In the genomic region with DNA sequence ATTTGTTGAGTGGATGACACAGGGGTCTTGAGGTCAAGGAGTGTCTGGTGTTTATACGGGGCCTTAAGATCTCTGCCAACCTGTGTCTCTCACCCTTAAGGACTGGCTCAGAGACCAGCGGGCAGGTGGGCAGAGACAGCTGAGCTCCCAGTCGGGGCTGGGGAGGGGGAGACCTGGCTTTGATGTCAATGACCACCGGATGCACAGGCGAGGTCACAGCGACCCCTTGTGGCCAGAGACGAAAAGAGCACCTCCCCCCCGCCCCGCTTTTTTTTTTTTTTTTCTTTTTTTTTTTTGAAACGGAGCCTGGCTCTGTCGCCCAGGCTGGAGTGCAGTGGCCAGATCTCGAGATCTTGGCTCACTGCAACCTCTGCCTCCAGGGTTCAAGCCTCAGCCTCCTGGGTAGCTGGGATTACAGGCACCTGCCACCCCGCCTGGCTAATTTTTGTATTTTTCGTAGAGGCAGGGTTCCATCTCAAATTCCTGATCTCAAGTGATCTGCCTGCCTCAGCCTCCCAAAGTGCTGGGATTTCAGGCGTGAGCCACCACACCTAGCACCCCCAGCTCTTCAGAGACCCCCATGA, we compare ENCODE assay signal across 9 cellular contexts. TPM values are rescaled to one million over a fixed set of nuclear protein-coding genes. Genes with fewer than 3 reads are reported as not detected.
DNase-seq lines count a peak whose midpoint lies in the region; ATAC-seq and TF ChIP-seq lines count a peak whose summit lies in the region.
"Had no signal": no experiment of that assay in that cellular context is flagged by ENCODE, and none has a peak within 500 bp of the region (broad histone marks: within the 10 kb centered on the region; RNA-seq: fewer than 3 reads in every experiment).

No MANE protein-coding gene starts in this region.

- H3K4me2 ChIP-seq in HCT116 (ENCODE audit: low read length), result no peak overlapping the region

- BruUV-seq in Calu3 (replicated peaks; lab: Mats Ljungman, UMichigan) (no TSS peak), HCT116 (replicated peaks; lab: Mats Ljungman, UMichigan) (no TSS peak)

- CTCF ChIA-PET in Calu3 (lab: Charles Lee), result interaction anchor here (0.6 to 3.6 kb wide), 9 partner anchors 69 to 506 kb away, joined by 3 to 32 read pairs (median 4); partner anchors contain the start of gene KLK10
- CTCF ChIA-PET in HCT116 (lab: Charles Lee), result interaction anchor here (1.2 to 6.3 kb wide), 2 partner anchors 75 to 173 kb away, joined by 4 to 140 read pairs; partner anchors contain the start of gene KLK10

- peaks cover 2 to 13% of the 10 kb centered on the region in 2 experiments; a peak in 2 of 4 replicates for H3K4me1 ChIP-seq in HCT116 (ENCODE audit: control insufficient read depth in 1 of 2, insufficient read depth in 2 of 2, low read length in 2 of 2)

- RAD21 ChIA-PET in HCT116 (lab: Charles Lee; ENCODE audit: low non-redundant PET in 1 of 2, low total read pairs in 2 of 2, uncharacterized antibody in 2 of 2, unreplicated experiment in 2 of 2), result no interaction called here

- peaks cover 46% of the 10 kb centered on the region for H3K4me1 Mint-ChIP-seq in Calu3 (ENCODE audit: low read depth, unreplicated experiment)

- intact Hi-C loops in Calu3 (cut with micrococcal nuclease; ENCODE audit: unreplicated experiment), result loop anchor here (5.0 kb wide), 2 partner anchors 187 to 292 kb away; no protein-coding TSS in a partner anchor
- intact Hi-C loops in HCT116 (cut with micrococcal nuclease), result loop anchor here (1.0 to 10.0 kb wide), 4 partner anchors 73 to 730 kb away; partner anchors contain the start of genes ACP4 and NAPSA

- no peaks in the 10 kb centered on the region for H3K79me2 ChIP-seq in HCT116 (ENCODE audit: insufficient read depth, low read length)

- DNase-seq in Calu3 (peak; percentile 56), HCT116 (ENCODE audit: low read depth, low spot score) (no peak), fibroblast of pulmonary artery (ENCODE audit: low read depth) (peak; percentile 12), Ammon's horn (ENCODE audit: low spot score) (no peak), NCI-H2081 (lab: John Stamatoyannopoulos, UW) (no peak)
- peak; percentile 45 for DNase-seq in stimulated activated CD4-positive, alpha-beta T cell treated with anti-CD3 and anti-CD28 coated beads, Interleukin-15, amount 100 ng/mL, for 24 hours

- H4K20me1 ChIP-seq in HCT116 (ENCODE audit: insufficient read depth), result no peaks in the 10 kb centered on the region

- peak overlapping the region; percentile 27 for H3K27ac Mint-ChIP-seq in Calu3 (ENCODE audit: unreplicated experiment)

- TF ChIP-seq CTCF in Calu3 (IDR thresholded peaks at IDR 0.05; ENCODE audit: unreplicated experiment) (peak; percentile 95), HCT116 (IDR thresholded peaks at IDR 0.05 in 2 of 3, conservative IDR thresholded peaks at IDR 0.05 in 1 of 3; ENCODE audit: borderline replicate concordance in 1 of 3, insufficient read depth in 1 of 3, low read depth in 2 of 3, low read length in 2 of 3) (peak; percentile 62 to 82 (median 69); a peak in 5 of 6 replicates), WI38 (IDR thresholded peaks at IDR 0.05; ENCODE audit: low read depth, low read length) (peak; percentile 57), fibroblast of pulmonary artery (IDR thresholded peaks at IDR 0.05; ENCODE audit: low read length, missing control alignments) (peak; percentile 56)

- peaks cover 38% of the 10 kb centered on the region for H3K36me3 Mint-ChIP-seq in Calu3 (ENCODE audit: insufficient read depth, unreplicated experiment)

- H3K9me3 Mint-ChIP-seq in Calu3 (ENCODE audit: low read depth, unreplicated experiment), result no peaks in the 10 kb centered on the region

- no peaks in the 10 kb centered on the region; a peak in 1 of 4 replicates for H3K36me3 ChIP-seq in HCT116 (ENCODE audit: control insufficient read depth in 1 of 2, insufficient read depth in 2 of 2, low read length in 2 of 2)

- no peak overlapping the region for H3K4me3 Mint-ChIP-seq in Calu3 (ENCODE audit: low read depth, unreplicated experiment)

- peak; percentile 83 for TF ChIP-seq RAD21 in HCT116 (IDR thresholded peaks at IDR 0.05; ENCODE audit: low read depth)

- no peak overlapping the region for H2AFZ ChIP-seq in HCT116 (ENCODE audit: low read depth, low read length, poor library complexity, severe bottlenecking)

- POLR2A ChIA-PET in HCT116 (lab: Charles Lee), result no interaction called here

- no peaks in the 10 kb centered on the region for H3K27me3 ChIP-seq in HCT116 (ENCODE audit: insufficient read depth, low read length)

- no peaks in the 10 kb centered on the region for H3K9me3 ChIP-seq in HCT116 (ENCODE audit: control insufficient read depth in 1 of 2, insufficient read depth in 1 of 2, low read depth in 1 of 2, low read length in 2 of 2)

- H3K4me3 ChIP-seq in HCT116 (replicated peaks in 1 of 2; ENCODE audit: low read depth in 1 of 2, low read length in 2 of 2) (no peak overlapping the region), WI38 (ENCODE audit: low read depth, low read length) (no peak overlapping the region), fibroblast of pulmonary artery (replicated peaks; ENCODE audit: low read depth, low read length) (no peak overlapping the region)

- ATAC-seq in HCT116 (no peak), GM18519 (IDR thresholded peaks at IDR 0.05; ENCODE audit: low FRiP score, unreplicated experiment) (no peak)

- H3K9me2 ChIP-seq in HCT116 (ENCODE audit: insufficient read depth), result no peaks in the 10 kb centered on the region

- TF ChIP-seq POLR2A in HCT116 (IDR thresholded peaks at IDR 0.05; ENCODE audit: borderline replicate concordance, extremely low read depth, insufficient read depth, insufficient read length), result no peak

- H3K27ac ChIP-seq in HCT116 (ENCODE audit: low read depth, low read length), result no peak overlapping the region

- H3K9ac ChIP-seq in HCT116 (ENCODE audit: low read length), result no peak overlapping the region

- no peaks in the 10 kb centered on the region for H3K27me3 Mint-ChIP-seq in Calu3 (ENCODE audit: unreplicated experiment)

TF ChIP-seq in HCT116, 20 proteins besides CTCF, POLR2A, EP300 and RAD21:
- TF ChIP-seq ZFX (IDR thresholded peaks at IDR 0.05) (no peak), TCF7L2 (IDR thresholded peaks at IDR 0.05; ENCODE audit: borderline replicate concordance, extremely low read depth, insufficient read depth, insufficient read length) (peak; percentile 81), SRF (IDR thresholded peaks at IDR 0.05; ENCODE audit: low read depth) (no peak), ELF1 (IDR thresholded peaks at IDR 0.05; ENCODE audit: borderline replicate concordance, low read depth) (no peak)
TF ChIP-seq in HCT116: peak in this region for 1.

RNA-seq across cellular contexts. Expression of gene KLK14, which starts 12.1 kb away (rescaled TPM):
- 0.34 and 0.38 TPM in 2 replicates for total RNA-seq in Calu3 (2022)
- 0.76 TPM for total RNA-seq in HCT116 (2021; ENCODE audit: unreplicated experiment)
- polyA plus RNA-seq in HCT116 (2012), result 0.37 and 0.47 TPM in 2 replicates
- total RNA-seq: subcutaneous adipose tissue had no signal

RNA-seq across cellular contexts. Expression of gene CTU1, which starts 13.4 kb away (rescaled TPM):
- total RNA-seq in Calu3 (2022), result 11.3 and 12.0 TPM in 2 replicates
- total RNA-seq in HCT116 (2021; ENCODE audit: unreplicated experiment), result 14.0 TPM
- 7.3 and 7.9 TPM in 2 replicates for polyA plus RNA-seq in HCT116 (2012)

RNA-seq across cellular contexts. Expression of gene KLK13, which starts 29.9 kb away (rescaled TPM):
- not detected in 2 replicates for total RNA-seq in Calu3 (2022)
- total RNA-seq in HCT116 (2021; ENCODE audit: unreplicated experiment), result 3.2 TPM
- 1.9 and 2.2 TPM in 2 replicates for polyA plus RNA-seq in HCT116 (2012)
- total RNA-seq: subcutaneous adipose tissue had no signal

RNA-seq across cellular contexts. Expression of gene SIGLEC9, which starts 29.9 kb away (rescaled TPM):
- total RNA-seq in Calu3 (2022) (not detected in 2 replicates), HCT116 (2021; ENCODE audit: unreplicated experiment) (not detected)
- not detected in 2 replicates for polyA plus RNA-seq in HCT116 (2012)

RNA-seq across cellular contexts. Expression of gene SIGLEC7, which starts 47.3 kb away (rescaled TPM):
- not detected in 2 replicates for total RNA-seq in Calu3 (2022)
- total RNA-seq in HCT116 (2021; ENCODE audit: unreplicated experiment), result not detected
- polyA plus RNA-seq in HCT116 (2012), result not detected in 2 replicates

Comparison
In these comparisons a context has a peak if more than half of its experiments do, and no peak if none do; other contexts are left out.
1. DNase-seq: peak in Calu3 (single experiment), fibroblast of pulmonary artery (single experiment) and stimulated activated CD4-positive, alpha-beta T cell treated with anti-CD3 and anti-CD28 coated beads, Interleukin-15, amount 100 ng/mL, for 24 hours (single experiment); none in HCT116 (single experiment), Ammon's horn (single experiment) and NCI-H2081 (0 of 2).
2. Peak in every context shown above with its lines, with median percentiles within 50 percentile points of each other: CTCF ChIP-seq.